Comparison of ENCODE assay signal across 11 cellular contexts in genomic region chr5:133746834-133747233, GRCh38.
DNase-seq lines count a peak whose midpoint lies in the region; ATAC-seq and TF ChIP-seq lines count a peak whose summit lies in the region.
"Had no signal": no experiment of that assay in that cellular context is flagged by ENCODE, and none has a peak within 500 bp of the region (broad histone marks: within the 10 kb centered on the region; RNA-seq: fewer than 3 reads in every experiment).

No MANE protein-coding gene starts in this region.

- peak; percentile 14 for TF ChIP-seq CTCF in choroid plexus epithelial cell (conservative IDR thresholded peaks at IDR 0.05; ENCODE audit: low read depth, low read length)

- no peak for ATAC-seq in GM18861 (IDR thresholded peaks at IDR 0.05; ENCODE audit: unreplicated experiment)

- H3K4me3 ChIP-seq in choroid plexus epithelial cell (ENCODE audit: low read depth, low read length) = no peak overlapping the region
- H3K4me3 ChIP-seq: esophagus muscularis mucosa, lung had no signal

- DNase-seq in activated T-cell treated with anti-CD3 and anti-CD28 coated beads for 48 hours (ENCODE audit: low read depth) (peak; percentile 18), activated T-cell treated with anti-CD3 and anti-CD28 coated beads for 4 hours (no peak), NCI-H69 (lab: John Stamatoyannopoulos, UW) (peak; percentile 60), choroid plexus epithelial cell (ENCODE audit: low read depth) (no peak), GF-D8 (lab: John Stamatoyannopoulos, UW) (no peak), NCI-H2227 treated with DMSO at 0.1 percent for 48 hours (lab: John Stamatoyannopoulos, UW) (no peak)
- DNase-seq in stimulated activated CD8-positive, alpha-beta memory T cell treated with anti-CD3 and anti-CD28 coated beads, Interleukin-4, amount 100 ng/mL, for 24 hours (ENCODE audit: low read depth) = peak; percentile 4
- DNase-seq: activated gamma-delta T cell treated with Interleukin-2 at 50 U/mL for 16 hours had no signal

Comparison
In these comparisons a context has a peak if more than half of its experiments do, and no peak if none do; other contexts are left out.
1. DNase-seq: peak in activated T-cell treated with anti-CD3 and anti-CD28 coated beads for 48 hours (single experiment), NCI-H69 (single experiment) and stimulated activated CD8-positive, alpha-beta memory T cell treated with anti-CD3 and anti-CD28 coated beads, Interleukin-4, amount 100 ng/mL, for 24 hours (single experiment); none in activated T-cell treated with anti-CD3 and anti-CD28 coated beads for 4 hours (single experiment), choroid plexus epithelial cell (single experiment), GF-D8 (single experiment) and NCI-H2227 treated with DMSO at 0.1 percent for 48 hours (single experiment).